Comparison of ENCODE assay signal across 22 cellular contexts in the genomic region with DNA sequence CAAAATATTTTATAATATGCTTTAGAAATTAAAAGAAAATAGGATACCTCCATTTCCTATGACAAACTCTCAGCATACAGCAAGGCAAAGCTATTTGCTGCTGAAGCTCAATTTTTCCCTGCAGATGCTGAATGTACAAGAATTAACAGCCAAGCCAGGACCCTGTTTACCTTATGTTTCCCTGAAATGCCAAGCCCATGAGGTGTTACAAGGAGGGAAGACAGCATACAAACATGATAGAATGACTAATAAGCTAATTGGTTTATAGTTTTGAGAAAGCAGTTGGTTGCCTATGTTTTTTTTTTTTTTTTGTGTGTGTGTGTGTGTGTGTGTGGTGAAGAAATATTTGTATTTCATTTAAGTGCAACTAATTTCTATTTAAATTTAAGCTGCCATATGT.
DNase-seq lines count a peak whose midpoint lies in the region; ATAC-seq, FAIRE-seq and TF ChIP-seq lines count a peak whose summit lies in the region.
"Had no signal": no experiment of that assay in that cellular context is flagged by ENCODE, and none has a peak within 500 bp of the region (broad histone marks: within the 10 kb centered on the region; RNA-seq: fewer than 3 reads in every experiment).

No MANE protein-coding gene starts in this region.

- TF ChIP-seq CTCF in bronchial epithelial cell (IDR thresholded peaks at IDR 0.05; ENCODE audit: insufficient read depth, low read length, severe bottlenecking), result no peak
- TF ChIP-seq CTCF in foreskin keratinocyte (conservative IDR thresholded peaks at IDR 0.05), result no peak
- no peak for TF ChIP-seq CTCF in vagina (IDR thresholded peaks at IDR 0.05)
- TF ChIP-seq CTCF in dorsolateral prefrontal cortex (IDR thresholded peaks at IDR 0.05 in 54 of 56, conservative IDR thresholded peaks at IDR 0.05 in 2 of 56; ENCODE audit: low read depth in 1 of 56, partially characterized antibody in 56 of 56), result no peak
- TF ChIP-seq CTCF in WTC11 (IDR thresholded peaks at IDR 0.05), result no peak

- intact Hi-C loops in vagina (cut with DNase I) (no loop called here), dorsolateral prefrontal cortex (cut with DNase I) (no loop called here)

- no peaks in the 10 kb centered on the region for H3K9me3 ChIP-seq in vagina
- H3K9me3 ChIP-seq: A549, Caco-2 had no signal

- H3K27ac ChIP-seq in foreskin keratinocyte, result no peak overlapping the region
- no peak overlapping the region for H3K27ac ChIP-seq in vagina
- no peak overlapping the region for H3K27ac ChIP-seq in dorsolateral prefrontal cortex
- H3K27ac ChIP-seq: 22Rv1, A549, C4-2B, GM23248 had no signal

- H3K9me3 Mint-ChIP-seq in WTC11, result no peaks in the 10 kb centered on the region
- H3K9me3 Mint-ChIP-seq: CD4-positive, alpha-beta T cell had no signal

- H3K27me3 ChIP-seq in bronchial epithelial cell (ENCODE audit: control insufficient read depth, insufficient read depth, low read length) (no peaks in the 10 kb centered on the region), foreskin keratinocyte (no peaks in the 10 kb centered on the region), vagina (no peaks in the 10 kb centered on the region), dorsolateral prefrontal cortex (no peaks in the 10 kb centered on the region)

- H3K4me1 ChIP-seq in foreskin keratinocyte (no peaks in the 10 kb centered on the region), vagina (no peaks in the 10 kb centered on the region)
- H3K4me1 ChIP-seq: Caco-2 had no signal

- peak; percentile 12 for DNase-seq in EH (ENCODE audit: low read depth)
- peak; percentile 28 for DNase-seq in HCEC 1CT
- peak; percentile 71 for DNase-seq in bronchial epithelial cell (ENCODE audit: low read depth)
- DNase-seq in foreskin keratinocyte, result peak in 1 of 2 donors; percentile 23
- DNase-seq in vagina (ENCODE audit: extremely low spot score in 2 of 2), result no peak
- no peak for DNase-seq in dorsolateral prefrontal cortex
- DNase-seq in GM12891 (ENCODE audit: insufficient read length, low spot score), result no peak
- no peak for DNase-seq in WTC11 (ENCODE audit: low spot score)
- DNase-seq: AML-193; Caco-2; CD4-positive, alpha-beta T cell; DMS79; GM23248 had no signal

- H3K4me3 ChIP-seq in bronchial epithelial cell (ENCODE audit: low read depth, low read length) (no peak overlapping the region), vagina (no peak overlapping the region), dorsolateral prefrontal cortex (no peak overlapping the region)
- H3K4me3 ChIP-seq: A549, GM23248 had no signal

- H3K27me3 Mint-ChIP-seq in WTC11 (ENCODE audit: low read depth), result no peaks in the 10 kb centered on the region
- H3K27me3 Mint-ChIP-seq: CD4-positive, alpha-beta T cell had no signal

- H3K4me1 Mint-ChIP-seq in WTC11, result peaks cover 3% of the 10 kb centered on the region

- no peak for TF ChIP-seq POLR2A in vagina (IDR thresholded peaks at IDR 0.05)
- no peak for TF ChIP-seq POLR2A in GM12891 (IDR thresholded peaks at IDR 0.05; ENCODE audit: low read depth, low read length)

- POLR2A ChIA-PET in WTC11 (lab: Charles Lee), result no interaction called here

- ATAC-seq in foreskin keratinocyte (peak; percentile 36), WTC11 (no peak)
- ATAC-seq: A549, HCT116 had no signal

- no peak overlapping the region for H3K27ac Mint-ChIP-seq in WTC11
- H3K27ac Mint-ChIP-seq: CD4-positive, alpha-beta T cell had no signal

- H3K36me3 Mint-ChIP-seq in WTC11, result peaks cover 7% of the 10 kb centered on the region; the same call in 1 of the 2 replicates

- no peak for FAIRE-seq in bronchial epithelial cell (lab: Jason Lieb, UNC)
- FAIRE-seq in GM12891 (lab: Jason Lieb, UNC), result no peak
- FAIRE-seq: A549, D721Med, G401.6, GM12892, GM18507, H54 had no signal

- no peaks in the 10 kb centered on the region for H3K36me3 ChIP-seq in bronchial epithelial cell (ENCODE audit: control insufficient read depth, insufficient read depth, low read length)
- no peaks in the 10 kb centered on the region for H3K36me3 ChIP-seq in vagina

- CTCF ChIA-PET in WTC11 (lab: Charles Lee), result no interaction called here

- H3K4me3 Mint-ChIP-seq in WTC11, result no peak overlapping the region
- H3K4me3 Mint-ChIP-seq: CD4-positive, alpha-beta T cell had no signal

TF ChIP-seq in GM12891, 5 proteins besides CTCF, POLR2A, EP300 and RAD21:
- TF ChIP-seq POU2F2 (IDR thresholded peaks at IDR 0.05; ENCODE audit: low read depth, low read length) (no peak), TAF1 (IDR thresholded peaks at IDR 0.05; ENCODE audit: low read depth, low read length) (no peak), PAX5 (IDR thresholded peaks at IDR 0.05; ENCODE audit: insufficient read depth, low read length, severe bottlenecking) (no peak), SPI1 (IDR thresholded peaks at IDR 0.05; ENCODE audit: low read depth, low read length) (no peak), POLR2AphosphoS5 (IDR thresholded peaks at IDR 0.05; ENCODE audit: low read depth, low read length) (no peak)

TF ChIP-seq in WTC11, 78 proteins besides CTCF, POLR2A, EP300 and RAD21:
- TF ChIP-seq ATF6 (CRISPR knock-in tag; IDR thresholded peaks at IDR 0.05) (no peak), ZNF425 (CRISPR knock-in tag; conservative IDR thresholded peaks at IDR 0.05) (no peak), HMGA2 (CRISPR knock-in tag; IDR thresholded peaks at IDR 0.05) (no peak)

Comparison
In these comparisons a context has a peak if more than half of its experiments do, and no peak if none do; other contexts are left out.
1. DNase-seq: peak in EH (single experiment), HCEC 1CT (single experiment) and bronchial epithelial cell (single experiment); none in vagina (0 of 2), dorsolateral prefrontal cortex (0 of 10), GM12891 (single experiment) and WTC11 (single experiment).